Comparison of ENCODE assay signal across 8 cellular contexts in the genomic region with DNA sequence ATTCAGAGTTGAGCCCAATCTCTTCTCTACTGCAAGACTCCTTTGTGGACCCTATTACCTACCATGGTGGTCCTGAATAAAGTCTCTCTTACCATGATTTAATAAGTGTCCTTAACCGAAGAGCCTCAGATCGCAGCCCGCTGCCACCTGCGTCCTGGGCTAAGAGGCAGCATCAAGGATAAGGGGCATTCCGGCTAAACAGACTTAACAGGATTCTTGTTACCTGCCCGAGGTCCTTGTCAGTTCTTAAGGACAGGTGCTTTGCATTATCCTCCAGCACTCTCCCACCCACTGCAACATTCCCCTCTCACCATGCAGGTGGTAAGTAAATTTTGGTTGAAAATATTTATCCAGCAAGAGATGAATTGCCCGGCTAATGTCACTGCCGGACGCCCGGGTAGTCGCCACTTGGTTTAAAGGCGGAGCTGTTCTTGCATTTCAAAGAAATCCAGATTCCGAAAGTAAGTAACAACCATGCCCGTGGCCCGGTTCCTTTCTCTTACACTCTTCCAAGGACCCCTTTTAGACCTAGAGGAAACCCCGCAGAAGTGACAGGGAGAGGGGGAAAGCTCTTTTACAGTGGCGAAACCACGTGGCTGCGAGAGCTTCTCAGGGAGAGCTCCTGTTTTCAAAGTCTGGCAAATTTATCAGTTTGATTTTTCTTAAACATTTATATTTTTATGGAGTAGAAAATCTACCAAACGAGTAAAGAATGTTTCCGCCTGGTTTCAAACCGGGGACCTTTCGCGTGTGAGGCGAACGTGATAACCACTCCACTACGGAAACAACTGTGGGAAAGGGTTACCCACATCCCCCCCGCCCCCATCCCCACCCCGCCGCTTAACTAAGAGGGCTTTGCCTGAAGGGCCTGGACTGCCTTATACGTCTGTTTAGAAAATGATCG. TPM values are rescaled to one million over a fixed set of nuclear protein-coding genes. Genes with fewer than 3 reads are reported as not detected.
DNase-seq lines count a peak whose midpoint lies in the region; ATAC-seq and TF ChIP-seq lines count a peak whose summit lies in the region.

No MANE protein-coding gene starts in this region.

- H3K4me1 Mint-ChIP-seq in GM23338 = peaks cover 15% of the 10 kb centered on the region
- peaks cover 8% of the 10 kb centered on the region for H3K4me1 Mint-ChIP-seq in activated CD4-positive, alpha-beta memory T cell treated with anti-CD3 and anti-CD28 coated beads for 36 hours (ENCODE audit: low read depth)

- peaks cover 11% of the 10 kb centered on the region for H3K4me1 ChIP-seq in GM23338 (ENCODE audit: insufficient read depth)

- no peaks in the 10 kb centered on the region for H3K79me2 ChIP-seq in GM23338 (replicated peaks; ENCODE audit: insufficient read depth)

- H3K4me2 ChIP-seq in GM23338 = peak overlapping the region; percentile 85

- peaks cover 3% of the 10 kb centered on the region; the same call in 1 of the 2 replicates for H3F3A ChIP-seq in GM23338 (replicated peaks; ENCODE audit: low read depth)

- no peaks in the 10 kb centered on the region for H3K36me3 Mint-ChIP-seq in GM23338 (ENCODE audit: low read depth)
- no peaks in the 10 kb centered on the region for H3K36me3 Mint-ChIP-seq in activated CD4-positive, alpha-beta memory T cell treated with anti-CD3 and anti-CD28 coated beads for 36 hours

- H3K27me3 ChIP-seq in GM23338 (ENCODE audit: insufficient read depth) = peaks cover 19% of the 10 kb centered on the region; the same call in 1 of the 2 replicates

- no peak overlapping the region for H3K27ac Mint-ChIP-seq in GM23338
- H3K27ac Mint-ChIP-seq in activated CD4-positive, alpha-beta memory T cell treated with anti-CD3 and anti-CD28 coated beads for 36 hours = no peak overlapping the region

- H4K20me1 ChIP-seq in GM23338 (replicated peaks; ENCODE audit: insufficient read depth) = no peaks in the 10 kb centered on the region

- H3K27ac ChIP-seq in GM23338 (ENCODE audit: low read depth) = no peak overlapping the region

- POLR2A ChIA-PET in activated CD4-positive, alpha-beta memory T cell treated with anti-CD3 and anti-CD28 coated beads for 36 hours (lab: Charles Lee) = no interaction called here

- no peaks in the 10 kb centered on the region for H3K9me3 Mint-ChIP-seq in GM23338
- H3K9me3 Mint-ChIP-seq in activated CD4-positive, alpha-beta memory T cell treated with anti-CD3 and anti-CD28 coated beads for 36 hours = no peaks in the 10 kb centered on the region

- peaks cover 16% of the 10 kb centered on the region for H3K27me3 Mint-ChIP-seq in GM23338 (ENCODE audit: insufficient read depth, low read depth, poor library complexity)
- H3K27me3 Mint-ChIP-seq in activated CD4-positive, alpha-beta memory T cell treated with anti-CD3 and anti-CD28 coated beads for 36 hours = peaks cover 48% of the 10 kb centered on the region

- DNase-seq in GM23338 (ENCODE audit: low spot score) (peak; percentile 64), fibroblast of mammary gland (ENCODE audit: low read depth) (peak; percentile 20), omental fat pad (ENCODE audit: low spot score) (no peak), superior temporal gyrus (ENCODE audit: extremely low spot score) (no peak)
- DNase-seq in activated CD4-positive, alpha-beta memory T cell treated with anti-CD3 and anti-CD28 coated beads for 36 hours = peak; percentile 61
- DNase-seq in stimulated activated CD4-positive, alpha-beta T cell treated with anti-CD3 and anti-CD28 coated beads, Interleukin-1b, Interleukin-23, amount 100 ng/mL, for 4 hours (ENCODE audit: low read depth in 2 of 2) = peak; percentile 7 to 27

- intact Hi-C loops in activated CD4-positive, alpha-beta memory T cell treated with anti-CD3 and anti-CD28 coated beads for 36 hours (cut with micrococcal nuclease) = no loop called here

- CTCF ChIA-PET in activated CD4-positive, alpha-beta memory T cell treated with anti-CD3 and anti-CD28 coated beads for 36 hours (lab: Charles Lee) = interaction anchor here (1.1 kb wide), 2 partner anchors 9 to 31 kb away, joined by 3 to 5 read pairs; no protein-coding TSS in a partner anchor

- H3K36me3 ChIP-seq in GM23338 (ENCODE audit: insufficient read depth) = no peaks in the 10 kb centered on the region

- peak overlapping the region; percentile 90 for H2AFZ ChIP-seq in GM23338

- ATAC-seq in GM23338 (peak; percentile 60), HG02610 (IDR thresholded peaks at IDR 0.05; ENCODE audit: unreplicated experiment) (no peak), omental fat pad (ENCODE audit: low FRiP score) (no peak), HG02763 (IDR thresholded peaks at IDR 0.05; ENCODE audit: unreplicated experiment) (no peak)

- H3K9me2 ChIP-seq in GM23338 (ENCODE audit: insufficient read depth) = no peaks in the 10 kb centered on the region

- H3K4me3 ChIP-seq in GM23338 = peak overlapping the region; percentile 75
- H3K4me3 ChIP-seq in fibroblast of mammary gland (ENCODE audit: control insufficient read depth, low read depth, low read length) = peak overlapping the region; percentile 29

- TF ChIP-seq CTCF in GM23338 (conservative IDR thresholded peaks at IDR 0.05; ENCODE audit: low read depth in 2 of 2) (no peak), fibroblast of mammary gland (conservative IDR thresholded peaks at IDR 0.05; ENCODE audit: control insufficient read depth, insufficient read depth, low read depth, low read length) (no peak), omental fat pad (IDR thresholded peaks at IDR 0.05) (no peak)

- peak overlapping the region; percentile 85 for H3K4me3 Mint-ChIP-seq in GM23338
- peak overlapping the region; percentile 15 for H3K4me3 Mint-ChIP-seq in activated CD4-positive, alpha-beta memory T cell treated with anti-CD3 and anti-CD28 coated beads for 36 hours

TF ChIP-seq in GM23338, 12 proteins besides CTCF, POLR2A, EP300 and RAD21 (continues in another document):
- TF ChIP-seq, protein P1, sequence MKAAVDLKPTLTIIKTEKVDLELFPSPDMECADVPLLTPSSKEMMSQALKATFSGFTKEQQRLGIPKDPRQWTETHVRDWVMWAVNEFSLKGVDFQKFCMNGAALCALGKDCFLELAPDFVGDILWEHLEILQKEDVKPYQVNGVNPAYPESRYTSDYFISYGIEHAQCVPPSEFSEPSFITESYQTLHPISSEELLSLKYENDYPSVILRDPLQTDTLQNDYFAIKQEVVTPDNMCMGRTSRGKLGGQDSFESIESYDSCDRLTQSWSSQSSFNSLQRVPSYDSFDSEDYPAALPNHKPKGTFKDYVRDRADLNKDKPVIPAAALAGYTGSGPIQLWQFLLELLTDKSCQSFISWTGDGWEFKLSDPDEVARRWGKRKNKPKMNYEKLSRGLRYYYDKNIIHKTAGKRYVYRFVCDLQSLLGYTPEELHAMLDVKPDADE (IDR thresholded peaks at IDR 0.05) = no peak
- TF ChIP-seq ZNF331 (CRISPR knock-in tag; IDR thresholded peaks at IDR 0.05; ENCODE audit: low read depth) (no peak), EZH2 (IDR thresholded peaks at IDR 0.05; ENCODE audit: low read depth, unreplicated experiment) (no peak), STAT1 (IDR thresholded peaks at IDR 0.05; ENCODE audit: unreplicated experiment) (no peak), JUNB (IDR thresholded peaks at IDR 0.05; ENCODE audit: unreplicated experiment) (no peak), EZH2phosphoT487 (IDR thresholded peaks at IDR 0.05; ENCODE audit: unreplicated experiment) (no peak), POLR2AphosphoS5 (IDR thresholded peaks at IDR 0.05; ENCODE audit: low read depth) (no peak), NANOG (IDR thresholded peaks at IDR 0.05; ENCODE audit: borderline replicate concordance) (no peak), ZNF114 (CRISPR knock-in tag; IDR thresholded peaks at IDR 0.05) (no peak)

RNA-seq across cellular contexts. Expression of a gene that starts 41.9 kb away (rescaled TPM):
- 11.8 and 13.8 TPM in 2 replicates for total RNA-seq in GM23338 (2014; rRNA removed; shearing (Covaris generic))
- 8.7 and 13.8 TPM in 2 replicates for polyA plus RNA-seq in GM23338 (2016; fragmentation: Nextera tagmentation; extraction: Ambion mirVana)
- total RNA-seq in activated CD4-positive, alpha-beta memory T cell treated with anti-CD3 and anti-CD28 coated beads for 36 hours = 1 to 10 TPM; 2.3 to 2.4 TPM
- 1 to 10 TPM in 1 of 4 donors, under 1 TPM in 1, not detected in 2; 0.84 to 2.5 TPM for total RNA-seq in omental fat pad

Comparison
In these comparisons a context has a peak if more than half of its experiments do, and no peak if none do; other contexts are left out.
1. DNase-seq: peak in GM23338 (single experiment), activated CD4-positive, alpha-beta memory T cell treated with anti-CD3 and anti-CD28 coated beads for 36 hours (single experiment), fibroblast of mammary gland (single experiment) and stimulated activated CD4-positive, alpha-beta T cell treated with anti-CD3 and anti-CD28 coated beads, Interleukin-1b, Interleukin-23, amount 100 ng/mL, for 4 hours (2 of 2); none in omental fat pad (single experiment) and superior temporal gyrus (single experiment).